ENCODE assay signal across 8 cellular contexts in genomic region chr10:26621889-26622681, GRCh38.
A peak's percentile ranks its signal among the peaks of the same experiment; 100 is the strongest.
DNase-seq lines count a peak whose midpoint lies in the region; ATAC-seq, FAIRE-seq and TF ChIP-seq lines count a peak whose summit lies in the region.

No MANE protein-coding gene starts in this region.

- H3K9me3 Mint-ChIP-seq in nephron progenitor cell: no peaks in the 10 kb centered on the region

- FAIRE-seq in GM12891 (lab: Jason Lieb, UNC) (peak; percentile 79), GM19239 (lab: Jason Lieb, UNC) (no peak)

- H3K4me1 Mint-ChIP-seq in nephron progenitor cell: peaks cover 5% of the 10 kb centered on the region

- 10 to 13% methylated on average over 27 to 39 of the region's 47 CpGs for WGBS in esophagus squamous epithelium, 2 donors

- peaks cover 0 to 24% (median 0%) of the 10 kb centered on the region in 4 donors for H3K27me3 ChIP-seq in esophagus squamous epithelium

- in situ Hi-C loops in G401 (cut with HindIII; ENCODE audit: low sequenced_read_pairs): no loop called here

- H3K27me3 Mint-ChIP-seq in nephron progenitor cell (ENCODE audit: low read depth, poor library complexity): peaks cover 63% of the 10 kb centered on the region

- H3K36me3 Mint-ChIP-seq in nephron progenitor cell (ENCODE audit: low read depth): no peaks in the 10 kb centered on the region

- peak overlapping the region; percentile 72 for H3K4me3 Mint-ChIP-seq in nephron progenitor cell

- peak overlapping the region; percentile 30 to 69 (median 47) for H3K4me3 ChIP-seq in esophagus squamous epithelium

- H3K9me3 ChIP-seq in esophagus squamous epithelium: no peaks in the 10 kb centered on the region

- H3K27ac ChIP-seq in esophagus squamous epithelium: peak overlapping the region; percentile 78 to 92 (median 90)

- no peak overlapping the region for H3K27ac Mint-ChIP-seq in nephron progenitor cell

- H3K36me3 ChIP-seq in esophagus squamous epithelium: no peaks in the 10 kb centered on the region

- peak; percentile 52 for DNase-seq in GM12891 (ENCODE audit: insufficient read length, low spot score)
- peak; percentile 12 for DNase-seq in activated CD4-positive, alpha-beta T cell treated with anti-CD3 and anti-CD28 coated beads, Interleukin-2, amount 50 U/mL, for 1 hour
- peak; percentile 6 for DNase-seq in esophagus squamous epithelium (lab: John Stamatoyannopoulos, UW)
- peak; percentile 46 for DNase-seq in nephron progenitor cell
- no peak for DNase-seq in G401 (ENCODE audit: low spot score)
- DNase-seq in DMS79 (lab: John Stamatoyannopoulos, UW): no peak
- no peak for DNase-seq in GM19239 (ENCODE audit: insufficient read length, low spot score)

- no peak for TF ChIP-seq POLR2A in GM12891 (IDR thresholded peaks at IDR 0.05; ENCODE audit: low read depth, low read length)
- peak in 1 of 4 donors; percentile 13 for TF ChIP-seq POLR2A in esophagus squamous epithelium (IDR thresholded peaks at IDR 0.05)

- TF ChIP-seq CTCF in esophagus squamous epithelium (IDR thresholded peaks at IDR 0.05) (no peak), nephron progenitor cell (IDR thresholded peaks at IDR 0.05) (no peak)

- intact Hi-C loops in esophagus squamous epithelium (cut with DNase I): no loop called here

- ATAC-seq in HG03442 (IDR thresholded peaks at IDR 0.05; ENCODE audit: unreplicated experiment): peak; percentile 61

- peaks cover 4 to 25% (median 9%) of the 10 kb centered on the region in 3 donors for H3K4me1 ChIP-seq in esophagus squamous epithelium

TF ChIP-seq in GM12891, 5 proteins besides CTCF, POLR2A, EP300 and RAD21:
- TF ChIP-seq POLR2AphosphoS5 (IDR thresholded peaks at IDR 0.05; ENCODE audit: low read depth, low read length) (no peak), TAF1 (IDR thresholded peaks at IDR 0.05; ENCODE audit: low read depth, low read length) (no peak), PAX5 (IDR thresholded peaks at IDR 0.05; ENCODE audit: insufficient read depth, low read length, severe bottlenecking) (no peak), POU2F2 (IDR thresholded peaks at IDR 0.05; ENCODE audit: low read depth, low read length) (no peak), SPI1 (IDR thresholded peaks at IDR 0.05; ENCODE audit: low read depth, low read length) (no peak)

Comparison
In these comparisons a context has a peak if more than half of its experiments do, and no peak if none do; other contexts are left out.
1. DNase-seq: peak in GM12891 (single experiment), activated CD4-positive, alpha-beta T cell treated with anti-CD3 and anti-CD28 coated beads, Interleukin-2, amount 50 U/mL, for 1 hour (single experiment), esophagus squamous epithelium (single experiment) and nephron progenitor cell (single experiment); none in G401 (single experiment), DMS79 (single experiment) and GM19239 (single experiment).